ENCODE assay signal across 12 cellular contexts in genomic region chr9:128845186-128845931, GRCh38. TPM values are rescaled to one million over a fixed set of nuclear protein-coding genes. Genes with fewer than 3 reads are reported as not detected.
A peak's percentile ranks its signal among the peaks of the same experiment; 100 is the strongest.
DNase-seq lines count a peak whose midpoint lies in the region; ATAC-seq, FAIRE-seq and TF ChIP-seq lines count a peak whose summit lies in the region.
"Had no signal": no experiment of that assay in that cellular context is flagged by ENCODE, and none has a peak within 500 bp of the region (broad histone marks: within the 10 kb centered on the region; RNA-seq: fewer than 3 reads in every experiment).

No MANE protein-coding gene starts in this region.

- peaks cover 0 to 5% of the 10 kb centered on the region in 2 experiments; a peak in 1 of 4 replicates for H3K79me2 ChIP-seq in H1 (ENCODE audit: control insufficient read depth in 1 of 2, insufficient read depth in 2 of 2, low read length in 2 of 2)
- H3K79me2 ChIP-seq in trophoblast cell (ENCODE audit: control insufficient read depth, insufficient read depth, low read length, poor library complexity) = no peaks in the 10 kb centered on the region

- H3K56ac ChIP-seq in H1 (replicated peaks; ENCODE audit: insufficient read length, low read depth, low read length) = no peak overlapping the region

- H4K20me1 ChIP-seq in H1 (replicated peaks in 1 of 2; ENCODE audit: control insufficient read depth in 1 of 2, insufficient read depth in 2 of 2, low read length in 2 of 2) = peaks cover 0 to 10% of the 10 kb centered on the region in 2 experiments

- no peak overlapping the region for H3K23ac ChIP-seq in H1 (ENCODE audit: insufficient read length)
- H3K23ac ChIP-seq in trophoblast cell (ENCODE audit: low read length) = no peak overlapping the region

- no peak for FAIRE-seq in H1 (lab: Jason Lieb, UNC)
- FAIRE-seq: astrocyte had no signal

- TF ChIP-seq EP300 in H1 (IDR thresholded peaks at IDR 0.05; ENCODE audit: borderline replicate concordance in 1 of 2, low read depth in 2 of 2, low read length in 2 of 2) = no peak

- H2BK120ac ChIP-seq in H1 (replicated peaks; ENCODE audit: low read depth, low read length) (no peak overlapping the region), trophoblast cell (ENCODE audit: insufficient read depth, low read length, poor library complexity) (no peak overlapping the region)

- H3K27ac ChIP-seq in H1 (ENCODE audit: low read depth, low read length) (no peak overlapping the region), trophoblast cell (ENCODE audit: low read depth, low read length) (peak overlapping the region; percentile 0)
- H3K27ac ChIP-seq: gastrocnemius medialis, PC-9 had no signal

- H4K12ac ChIP-seq in trophoblast cell (ENCODE audit: low read depth, low read length) = no peak overlapping the region

- no peak for TF ChIP-seq POLR2A in H1 (IDR thresholded peaks at IDR 0.05; ENCODE audit: control extremely low read depth in 1 of 2, low read depth in 2 of 2, low read length in 2 of 2)

- H3K4me3 ChIP-seq in H1 (ENCODE audit: extremely low read depth in 1 of 4, insufficient read depth in 2 of 4, low read depth in 3 of 4, low read length in 4 of 4) (no peak overlapping the region), trophoblast cell (ENCODE audit: low read depth, low read length) (no peak overlapping the region)
- H3K4me3 ChIP-seq: gastrocnemius medialis, PC-9 had no signal

- peak; percentile 10 to 18; a peak in 1 of 4 replicates for TF ChIP-seq RAD21 in H1 (IDR thresholded peaks at IDR 0.05 in 1 of 2, conservative IDR thresholded peaks at IDR 0.05 in 1 of 2; ENCODE audit: low read depth in 2 of 2, low read length in 2 of 2)

- H2AK5ac ChIP-seq in H1 (ENCODE audit: low read depth, low read length) (no peak overlapping the region), trophoblast cell (ENCODE audit: low read length) (no peak overlapping the region)

- WGBS in H1 (ENCODE audit: extremely low coverage in 1 of 2, insufficient coverage in 1 of 2, insufficient read length in 1 of 2, insufficient replicate concordance in 2 of 2, low coverage in 1 of 2, low lambda C conversion rate in 2 of 2, missing lambda C conversion rate in 1 of 2), 2 experiments = 90% methylated on average over 13 of the region's 13 CpGs; no CpG with 5 or more reads in 1 of the 2 experiments
- whole genome bisulfite sequencing in trophoblast cell (ENCODE audit: extremely low coverage, insufficient coverage, insufficient read length) = no CpG with 5 or more reads among the region's 13 CpGs

- H3K36me3 ChIP-seq in H1 (ENCODE audit: control insufficient read depth in 2 of 4, insufficient read depth in 4 of 4, low read length in 3 of 4) (peaks cover 0 to 3% (median 0%) of the 10 kb centered on the region in 4 experiments; a peak in 2 of 8 replicates), trophoblast cell (ENCODE audit: control insufficient read depth in 1 of 2, insufficient read depth in 2 of 2, low read length in 2 of 2) (peaks cover 0 to 3% of the 10 kb centered on the region in 2 experiments)

- no peak overlapping the region for H2BK12ac ChIP-seq in H1 (ENCODE audit: low read depth, low read length)
- no peak overlapping the region for H2BK12ac ChIP-seq in trophoblast cell (ENCODE audit: low read length)

- in situ Hi-C loops in ACHN (cut with HindIII; ENCODE audit: low pct_ligation_motif_present, low pct_unique_long_range_greater_than_20kb, low sequenced_read_pairs) = no loop called here

- no peak overlapping the region for H4K8ac ChIP-seq in H1 (ENCODE audit: extremely low read depth, insufficient read depth, low read length)
- H4K8ac ChIP-seq in trophoblast cell (ENCODE audit: low read depth, low read length) = no peak overlapping the region

- H3K4ac ChIP-seq in H1 (replicated peaks; ENCODE audit: insufficient read length, low read depth, low read length) = no peak overlapping the region
- H3K4ac ChIP-seq in trophoblast cell (ENCODE audit: low read depth, low read length) = no peak overlapping the region

- H3K18ac ChIP-seq in H1 (ENCODE audit: extremely low read depth, low read length) (no peak overlapping the region), trophoblast cell (ENCODE audit: low read length) (no peak overlapping the region)

- ATAC-seq in sciatic nerve (no peak), HG02759 (IDR thresholded peaks at IDR 0.05; ENCODE audit: unreplicated experiment) (no peak), HG03108 (IDR thresholded peaks at IDR 0.05; ENCODE audit: unreplicated experiment) (no peak)
- ATAC-seq: gastrocnemius medialis had no signal

- H3K14ac ChIP-seq in H1 (ENCODE audit: insufficient read length) (no peak overlapping the region), trophoblast cell (ENCODE audit: low read length) (no peak overlapping the region)

- no peaks in the 10 kb centered on the region for H3K23me2 ChIP-seq in H1 (ENCODE audit: low read depth, low read length)

- no peak overlapping the region for H4K5ac ChIP-seq in H1 (ENCODE audit: insufficient read length, low read depth, low read length)

- H3K27me3 ChIP-seq in H1 (replicated peaks in 1 of 4; ENCODE audit: control insufficient read depth in 3 of 4, extremely low read depth in 1 of 4, insufficient read depth in 3 of 4, low read length in 3 of 4) (no peaks in the 10 kb centered on the region), trophoblast cell (ENCODE audit: insufficient read depth, low read length) (no peaks in the 10 kb centered on the region)
- H3K27me3 ChIP-seq: gastrocnemius medialis had no signal

- H3K4me2 ChIP-seq in H1 (ENCODE audit: insufficient read depth in 1 of 2, low read depth in 2 of 2, low read length in 2 of 2) = no peak overlapping the region
- no peak overlapping the region for H3K4me2 ChIP-seq in trophoblast cell (ENCODE audit: low read length)
- H3K4me2 ChIP-seq: PC-9 had no signal

- 0 out of 2 replicates have a peak overlapping the region, but pooled peaks have one; percentile 22 for H2BK5ac ChIP-seq in H1 (ENCODE audit: low read depth, low read length)
- no peak overlapping the region for H2BK5ac ChIP-seq in trophoblast cell (ENCODE audit: low read depth, low read length, poor library complexity)

- no peak overlapping the region for H2BK20ac ChIP-seq in H1 (ENCODE audit: low read length)

- H3K4me1 ChIP-seq in H1 (replicated peaks in 1 of 4; ENCODE audit: control insufficient read depth in 3 of 4, insufficient read depth in 4 of 4, low read length in 3 of 4) = no peaks in the 10 kb centered on the region
- H3K4me1 ChIP-seq in trophoblast cell (ENCODE audit: control insufficient read depth in 1 of 2, insufficient read depth in 2 of 2, low read length in 2 of 2) = peaks cover 4 to 12% of the 10 kb centered on the region in 2 experiments
- H3K4me1 ChIP-seq: gastrocnemius medialis had no signal

- H2BK15ac ChIP-seq in H1 (ENCODE audit: low read length) = no peak overlapping the region

- DNase-seq in DMS79 treated with DMSO at 0.1 percent for 48 hours (lab: John Stamatoyannopoulos, UW) (peak; percentile 94), NCI-H345 (lab: John Stamatoyannopoulos, UW) (peak; percentile 78), H1 (ENCODE audit: low read depth in 1 of 2, low spot score in 2 of 2) (no peak), trophoblast cell (peak; percentile 99 to 100), sciatic nerve (ENCODE audit: low spot score) (no peak), ACHN (no peak)
- DNase-seq: activated CD4-positive, alpha-beta T cell treated with anti-CD3 and anti-CD28 coated beads, Interleukin-2, amount 50 U/mL, for 4 hours; PC-9 had no signal

- no peak overlapping the region for H2AFZ ChIP-seq in H1 (ENCODE audit: low read length)
- H2AFZ ChIP-seq in trophoblast cell (ENCODE audit: insufficient read depth, low read length, poor library complexity) = no peak overlapping the region
- H2AFZ ChIP-seq: PC-9 had no signal

- H3K9ac ChIP-seq in H1 (replicated peaks in 1 of 4; ENCODE audit: extremely low read depth in 1 of 4, low read depth in 3 of 4, low read length in 3 of 4) = no peak overlapping the region; a peak in 1 of 7 replicates
- no peak overlapping the region for H3K9ac ChIP-seq in trophoblast cell (ENCODE audit: low read length)

- H3K9me3 ChIP-seq in H1 (ENCODE audit: insufficient read depth in 2 of 2, low read depth in 1 of 2, low read length in 1 of 2) (peaks cover under 1 to 5% of the 10 kb centered on the region in 2 experiments; a peak in 1 of 4 replicates), trophoblast cell (ENCODE audit: insufficient read depth, low read depth, low read length) (peaks cover 3% of the 10 kb centered on the region)
- H3K9me3 ChIP-seq: gastrocnemius medialis had no signal

- intact Hi-C loops in sciatic nerve (cut with DNase I) = no loop called here

- H3K79me1 ChIP-seq in H1 (ENCODE audit: low read depth, low read length) = 0 out of 2 replicates have a peak, but pooled peaks cover 2% of the 10 kb centered on the region
- H3K79me1 ChIP-seq in trophoblast cell (ENCODE audit: low read length) = no peaks in the 10 kb centered on the region

- POLR2A ChIA-PET in H1 (lab: Charles Lee; ENCODE audit: partially characterized antibody) = interaction anchor here (0.5 to 1.1 kb wide), 7 partner anchors 13 to 98 kb away, joined by 3 to 7 read pairs (median 3); no protein-coding TSS in a partner anchor

- TF ChIP-seq CTCF in H1 (IDR thresholded peaks at IDR 0.05; ENCODE audit: control extremely low read depth in 1 of 3, insufficient read depth in 1 of 3, low read depth in 1 of 3, low read length in 3 of 3) = peak; percentile 32 to 44 (median 42); a peak in 3 of 4 replicates

- CTCF ChIA-PET in H1 (lab: Charles Lee; ENCODE audit: partially characterized antibody) = interaction anchor here (0.8 to 2.2 kb wide), 18 partner anchors 8 to 161 kb away, joined by 3 to 16 read pairs (median 4); partner anchors contain the start of gene SPOUT1

- H4K91ac ChIP-seq in H1 (replicated peaks; ENCODE audit: insufficient read length, low read length) = no peak overlapping the region
- no peak overlapping the region for H4K91ac ChIP-seq in trophoblast cell (ENCODE audit: low read depth, low read length)

RNA-seq across cellular contexts. Expression of gene SPOUT1, which starts 15.8 kb away (rescaled TPM):
- 73.4 and 77.8 TPM in 2 replicates for total RNA-seq in H1 (2021; fragmentation: NEBNext Ultra II Directional; extraction: Animal tissue kit (Norgen Biotek cat#: 25700))
- 69.2 and 100 TPM in 2 replicates for polyA plus RNA-seq in H1 (2011; rRNA removed)
- 55.2 TPM for polyA plus RNA-seq in H1 (2011; cell fraction: cytosol; rRNA removed)
- polyA plus RNA-seq in H1 (2011; cell fraction: nucleus; rRNA removed) = 108 TPM
- 46.8 to 62.2 TPM (median 51.5 TPM) in 4 replicates for polyA plus RNA-seq in H1 (2012, experiment 1 of 2)
- 32.7 TPM for polyA plus RNA-seq in H1 (2012, experiment 2 of 2)
- polyA plus RNA-seq in H1 (2013, experiment 1 of 2) = 21.3 TPM
- polyA plus RNA-seq in H1 (2013, experiment 2 of 2) = 20.5 TPM
- polyA minus RNA-seq in H1 (2011; rRNA and poly(A)+ RNA removed) = 42.9 and 47.9 TPM in 2 replicates
- 30.8 TPM for polyA minus RNA-seq in H1 (2011; cell fraction: cytosol; rRNA and poly(A)+ RNA removed)
- polyA minus RNA-seq in H1 (2011; cell fraction: nucleus; rRNA and poly(A)+ RNA removed) = 58.3 TPM
- 12.7 and 12.8 TPM in 2 replicates for polyA plus RNA-seq in trophoblast cell (2013)
- 32.7 TPM for total RNA-seq in sciatic nerve

RNA-seq across cellular contexts. Expression of gene ENDOG, which starts 27.1 kb away (rescaled TPM):
- 17.5 and 22.4 TPM in 2 replicates for total RNA-seq in H1 (2021; fragmentation: NEBNext Ultra II Directional; extraction: Animal tissue kit (Norgen Biotek cat#: 25700))
- polyA plus RNA-seq in H1 (2011; rRNA removed) = 23.4 and 31.8 TPM in 2 replicates
- 29.0 TPM for polyA plus RNA-seq in H1 (2011; cell fraction: cytosol; rRNA removed)
- polyA plus RNA-seq in H1 (2011; cell fraction: nucleus; rRNA removed) = 27.0 TPM
- 4.1 to 11.5 TPM (median 10.3 TPM) in 4 replicates for polyA plus RNA-seq in H1 (2012, experiment 1 of 2)
- 10.5 TPM for polyA plus RNA-seq in H1 (2012, experiment 2 of 2)
- 9.4 TPM for polyA plus RNA-seq in H1 (2013, experiment 1 of 2)
- polyA plus RNA-seq in H1 (2013, experiment 2 of 2) = 10.3 TPM
- 5.8 and 7.4 TPM in 2 replicates for polyA minus RNA-seq in H1 (2011; rRNA and poly(A)+ RNA removed)
- polyA minus RNA-seq in H1 (2011; cell fraction: cytosol; rRNA and poly(A)+ RNA removed) = 10.9 TPM
- 15.0 TPM for polyA minus RNA-seq in H1 (2011; cell fraction: nucleus; rRNA and poly(A)+ RNA removed)
- 9.7 and 10.2 TPM in 2 replicates for polyA plus RNA-seq in trophoblast cell (2013)
- 14.1 TPM for total RNA-seq in sciatic nerve

RNA-seq across cellular contexts. Expression of gene KYAT1, which starts 36.4 kb away (rescaled TPM):
- total RNA-seq in H1 (2021; fragmentation: NEBNext Ultra II Directional; extraction: Animal tissue kit (Norgen Biotek cat#: 25700)) = 28.5 and 30.4 TPM in 2 replicates
- polyA plus RNA-seq in H1 (2011; rRNA removed) = 42.2 and 56.6 TPM in 2 replicates
- 49.2 TPM for polyA plus RNA-seq in H1 (2011; cell fraction: cytosol; rRNA removed)
- polyA plus RNA-seq in H1 (2011; cell fraction: nucleus; rRNA removed) = 133 TPM
- polyA plus RNA-seq in H1 (2012, experiment 1 of 2) = 24.5 to 34.8 TPM (median 33.7 TPM) in 4 replicates
- polyA plus RNA-seq in H1 (2012, experiment 2 of 2) = 46.6 TPM
- polyA plus RNA-seq in H1 (2013, experiment 1 of 2) = 20.9 TPM
- polyA plus RNA-seq in H1 (2013, experiment 2 of 2) = 20.5 TPM
- polyA minus RNA-seq in H1 (2011; rRNA and poly(A)+ RNA removed) = 21.4 and 28.1 TPM in 2 replicates
- 15.2 TPM for polyA minus RNA-seq in H1 (2011; cell fraction: cytosol; rRNA and poly(A)+ RNA removed)
- 14.7 TPM for polyA minus RNA-seq in H1 (2011; cell fraction: nucleus; rRNA and poly(A)+ RNA removed)
- 3.3 and 4.0 TPM in 2 replicates for polyA plus RNA-seq in trophoblast cell (2013)
- total RNA-seq in sciatic nerve = 12.8 TPM

RNA-seq across cellular contexts. Expression of gene LRRC8A, which starts 36.6 kb away (rescaled TPM):
- 103 and 106 TPM in 2 replicates for total RNA-seq in H1 (2021; fragmentation: NEBNext Ultra II Directional; extraction: Animal tissue kit (Norgen Biotek cat#: 25700))
- 111 and 114 TPM in 2 replicates for polyA plus RNA-seq in H1 (2011; rRNA removed)
- polyA plus RNA-seq in H1 (2011; cell fraction: cytosol; rRNA removed) = 84.5 TPM
- polyA plus RNA-seq in H1 (2011; cell fraction: nucleus; rRNA removed) = 94.4 TPM
- 49.6 to 86.2 TPM (median 81.7 TPM) in 4 replicates for polyA plus RNA-seq in H1 (2012, experiment 1 of 2)
- 72.4 TPM for polyA plus RNA-seq in H1 (2012, experiment 2 of 2)
- polyA plus RNA-seq in H1 (2013, experiment 1 of 2) = 116 TPM
- polyA plus RNA-seq in H1 (2013, experiment 2 of 2) = 125 TPM
- polyA minus RNA-seq in H1 (2011; rRNA and poly(A)+ RNA removed) = 141 and 144 TPM in 2 replicates
- 62.6 TPM for polyA minus RNA-seq in H1 (2011; cell fraction: cytosol; rRNA and poly(A)+ RNA removed)
- polyA minus RNA-seq in H1 (2011; cell fraction: nucleus; rRNA and poly(A)+ RNA removed) = 53.8 TPM
- 39.7 and 40.9 TPM in 2 replicates for polyA plus RNA-seq in trophoblast cell (2013)
- 67.2 TPM for total RNA-seq in sciatic nerve

RNA-seq across cellular contexts. Expression of gene TBC1D13, which starts 58.3 kb away (rescaled TPM):
- 21.3 and 26.3 TPM in 2 replicates for total RNA-seq in H1 (2021; fragmentation: NEBNext Ultra II Directional; extraction: Animal tissue kit (Norgen Biotek cat#: 25700))
- polyA plus RNA-seq in H1 (2011; rRNA removed) = 24.7 and 33.0 TPM in 2 replicates
- 18.0 TPM for polyA plus RNA-seq in H1 (2011; cell fraction: cytosol; rRNA removed)
- 26.8 TPM for polyA plus RNA-seq in H1 (2011; cell fraction: nucleus; rRNA removed)
- polyA plus RNA-seq in H1 (2012, experiment 1 of 2) = 17.9 to 24.5 TPM (median 20.3 TPM) in 4 replicates
- polyA plus RNA-seq in H1 (2012, experiment 2 of 2) = 23.3 TPM
- polyA plus RNA-seq in H1 (2013, experiment 1 of 2) = 13.2 TPM
- 13.4 TPM for polyA plus RNA-seq in H1 (2013, experiment 2 of 2)
- 21.1 and 26.2 TPM in 2 replicates for polyA minus RNA-seq in H1 (2011; rRNA and poly(A)+ RNA removed)
- 8.7 TPM for polyA minus RNA-seq in H1 (2011; cell fraction: cytosol; rRNA and poly(A)+ RNA removed)
- 10.1 TPM for polyA minus RNA-seq in H1 (2011; cell fraction: nucleus; rRNA and poly(A)+ RNA removed)
- 16.0 TPM in 2 replicates for polyA plus RNA-seq in trophoblast cell (2013)
- total RNA-seq in sciatic nerve = 23.2 TPM

Comparison
In these comparisons a context has a peak if more than half of its experiments do, and no peak if none do; other contexts are left out.
1. DNase-seq: peak in DMS79 treated with DMSO at 0.1 percent for 48 hours (single experiment), NCI-H345 (single experiment) and trophoblast cell (2 of 2); none in H1 (0 of 2), sciatic nerve (single experiment) and ACHN (single experiment).